18 cellular contexts compared by ENCODE assay signal in genomic region chr16:12737563-12737962, GRCh38.
DNase-seq lines count a peak whose midpoint lies in the region; ATAC-seq, FAIRE-seq and TF ChIP-seq lines count a peak whose summit lies in the region.
"Had no signal": no experiment of that assay in that cellular context is flagged by ENCODE, and none has a peak within 500 bp of the region (broad histone marks: within the 10 kb centered on the region; RNA-seq: fewer than 3 reads in every experiment).

No MANE protein-coding gene starts in this region.

- no peak overlapping the region for H2BK20ac ChIP-seq in H1 (ENCODE audit: low read length)

- H3K56ac ChIP-seq in H1 (replicated peaks; ENCODE audit: insufficient read length, low read depth, low read length) = no peak overlapping the region

- H3K4ac ChIP-seq in H1 (replicated peaks; ENCODE audit: insufficient read length, low read depth, low read length) = no peak overlapping the region

- H2BK120ac ChIP-seq in H1 (replicated peaks; ENCODE audit: low read depth, low read length) = no peak overlapping the region

- H3K9me3 Mint-ChIP-seq in activated CD8-positive, alpha-beta memory T cell treated with anti-CD3 and anti-CD28 coated beads, Interleukin-2, amount 10 ng/mL, durations not matched to agents 7 days and 5 days (ENCODE audit: low read depth) = peaks cover 23% of the 10 kb centered on the region

- H2BK15ac ChIP-seq in H1 (ENCODE audit: low read length) = no peak overlapping the region

- peak; percentile 13 for DNase-seq in activated CD8-positive, alpha-beta memory T cell treated with anti-CD3 and anti-CD28 coated beads, Interleukin-2, amount 50 U/mL, for 48 hours
- no peak for DNase-seq in activated CD8-positive, alpha-beta memory T cell treated with anti-CD3 and anti-CD28 coated beads, Interleukin-2, amount 10 ng/mL, durations not matched to agents 7 days and 5 days
- DNase-seq in H1 (ENCODE audit: low read depth in 1 of 2, low spot score in 2 of 2) (no peak), mesenteric fat pad (ENCODE audit: low spot score) (peak; percentile 55), activated gamma-delta T cell (lab: John Stamatoyannopoulos, UW) (no peak)
- DNase-seq: C1 segment of cervical spinal cord; Calu3; CD4-positive, alpha-beta memory T cell; COR-L47; DMS53; DND-41; HFFc6 had no signal

- no peaks in the 10 kb centered on the region for H3K27me3 Mint-ChIP-seq in activated CD8-positive, alpha-beta memory T cell treated with anti-CD3 and anti-CD28 coated beads, Interleukin-2, amount 10 ng/mL, durations not matched to agents 7 days and 5 days
- H3K27me3 Mint-ChIP-seq: CD4-positive, alpha-beta memory T cell had no signal

- no peak overlapping the region for H3K14ac ChIP-seq in H1 (ENCODE audit: insufficient read length)

- no peak overlapping the region for H3K4me3 ChIP-seq in H1 (ENCODE audit: extremely low read depth in 1 of 4, insufficient read depth in 2 of 4, low read depth in 3 of 4, low read length in 4 of 4)
- H3K4me3 ChIP-seq: GM23338, HAP-1 had no signal

- H3K27me3 ChIP-seq in H1 (replicated peaks in 1 of 4; ENCODE audit: control insufficient read depth in 3 of 4, extremely low read depth in 1 of 4, insufficient read depth in 3 of 4, low read length in 3 of 4) = no peaks in the 10 kb centered on the region

- POLR2A ChIA-PET in H1 (lab: Charles Lee; ENCODE audit: partially characterized antibody) = no interaction called here

- H3K9me3 ChIP-seq in H1 (ENCODE audit: insufficient read depth in 2 of 2, low read depth in 1 of 2, low read length in 1 of 2) = peaks cover 2 to 9% of the 10 kb centered on the region in 2 experiments; a peak in 1 of 4 replicates
- H3K9me3 ChIP-seq: HAP-1 had no signal

- H4K20me1 ChIP-seq in H1 (replicated peaks in 1 of 2; ENCODE audit: control insufficient read depth in 1 of 2, insufficient read depth in 2 of 2, low read length in 2 of 2) = peaks cover 0 to under 1% of the 10 kb centered on the region in 2 experiments

- H4K91ac ChIP-seq in H1 (replicated peaks; ENCODE audit: insufficient read length, low read length) = no peak overlapping the region

- no peak for TF ChIP-seq EP300 in H1 (IDR thresholded peaks at IDR 0.05; ENCODE audit: borderline replicate concordance in 1 of 2, low read depth in 2 of 2, low read length in 2 of 2)

- no peaks in the 10 kb centered on the region for H3K36me3 ChIP-seq in H1 (ENCODE audit: control insufficient read depth in 2 of 4, insufficient read depth in 4 of 4, low read length in 3 of 4)
- H3K36me3 ChIP-seq: HAP-1 had no signal

- no peak for TF ChIP-seq POLR2A in H1 (IDR thresholded peaks at IDR 0.05; ENCODE audit: control extremely low read depth in 1 of 2, low read depth in 2 of 2, low read length in 2 of 2)

- no peak for ATAC-seq in activated CD8-positive, alpha-beta memory T cell treated with anti-CD3 and anti-CD28 coated beads, Interleukin-2, amount 10 ng/mL, durations not matched to agents 7 days and 5 days
- no peak for ATAC-seq in GM21786 (IDR thresholded peaks at IDR 0.05; ENCODE audit: unreplicated experiment)
- ATAC-seq: GM23338 had no signal

- H3K9ac ChIP-seq in H1 (replicated peaks in 1 of 4; ENCODE audit: extremely low read depth in 1 of 4, low read depth in 3 of 4, low read length in 3 of 4) = no peak overlapping the region

- H2AK5ac ChIP-seq in H1 (ENCODE audit: low read depth, low read length) = no peak overlapping the region

- WGBS in H1 (ENCODE audit: extremely low coverage in 1 of 2, insufficient coverage in 1 of 2, insufficient read length in 1 of 2, insufficient replicate concordance in 2 of 2, low coverage in 1 of 2, low lambda C conversion rate in 2 of 2, missing lambda C conversion rate in 1 of 2), 2 experiments = 90% methylated on average over 6 of the region's 6 CpGs; no CpG with 5 or more reads in 1 of the 2 experiments

- no peaks in the 10 kb centered on the region for H3K79me2 ChIP-seq in H1 (ENCODE audit: control insufficient read depth in 1 of 2, insufficient read depth in 2 of 2, low read length in 2 of 2)

- H4K5ac ChIP-seq in H1 (ENCODE audit: insufficient read length, low read depth, low read length) = no peak overlapping the region

- no peak overlapping the region for H3K4me3 Mint-ChIP-seq in activated CD8-positive, alpha-beta memory T cell treated with anti-CD3 and anti-CD28 coated beads, Interleukin-2, amount 10 ng/mL, durations not matched to agents 7 days and 5 days
- H3K4me3 Mint-ChIP-seq: CD4-positive, alpha-beta memory T cell; GM23338; HFFc6 had no signal

- no peak for TF ChIP-seq CTCF in H1 (IDR thresholded peaks at IDR 0.05; ENCODE audit: control extremely low read depth in 1 of 3, insufficient read depth in 1 of 3, low read depth in 1 of 3, low read length in 3 of 3)

- H3K27ac ChIP-seq in H1 (ENCODE audit: low read depth, low read length) = no peak overlapping the region

- peaks cover 54% of the 10 kb centered on the region for H3K36me3 Mint-ChIP-seq in activated CD8-positive, alpha-beta memory T cell treated with anti-CD3 and anti-CD28 coated beads, Interleukin-2, amount 10 ng/mL, durations not matched to agents 7 days and 5 days

- no peaks in the 10 kb centered on the region for H3K79me1 ChIP-seq in H1 (ENCODE audit: low read depth, low read length)

- no peak overlapping the region for H2BK12ac ChIP-seq in H1 (ENCODE audit: low read depth, low read length)

- no peak for FAIRE-seq in H1 (lab: Jason Lieb, UNC)
- FAIRE-seq: G401.6, GM12892, H54 had no signal

- H3K23me2 ChIP-seq in H1 (ENCODE audit: low read depth, low read length) = no peaks in the 10 kb centered on the region

- no peaks in the 10 kb centered on the region for H3K4me1 Mint-ChIP-seq in activated CD8-positive, alpha-beta memory T cell treated with anti-CD3 and anti-CD28 coated beads, Interleukin-2, amount 10 ng/mL, durations not matched to agents 7 days and 5 days
- H3K4me1 Mint-ChIP-seq: CD4-positive, alpha-beta memory T cell had no signal

- no peak overlapping the region for H3K23ac ChIP-seq in H1 (ENCODE audit: insufficient read length)

- H3K4me1 ChIP-seq in H1 (replicated peaks in 1 of 4; ENCODE audit: control insufficient read depth in 3 of 4, insufficient read depth in 4 of 4, low read length in 3 of 4) = no peaks in the 10 kb centered on the region
- H3K4me1 ChIP-seq: HAP-1 had no signal

- peak overlapping the region; percentile 82; the same call in 1 of the 2 replicates for H4K8ac ChIP-seq in H1 (ENCODE audit: extremely low read depth, insufficient read depth, low read length)

- no peak overlapping the region for H3K18ac ChIP-seq in H1 (ENCODE audit: extremely low read depth, low read length)

- H3K27ac Mint-ChIP-seq in activated CD8-positive, alpha-beta memory T cell treated with anti-CD3 and anti-CD28 coated beads, Interleukin-2, amount 10 ng/mL, durations not matched to agents 7 days and 5 days = no peak overlapping the region
- H3K27ac Mint-ChIP-seq: CD4-positive, alpha-beta memory T cell; GM23338; HFFc6 had no signal

- H3K4me2 ChIP-seq in H1 (ENCODE audit: insufficient read depth in 1 of 2, low read depth in 2 of 2, low read length in 2 of 2) = no peak overlapping the region
- H3K4me2 ChIP-seq: GM23338 had no signal

- no peak overlapping the region for H2BK5ac ChIP-seq in H1 (ENCODE audit: low read depth, low read length)

- CTCF ChIA-PET in activated CD8-positive, alpha-beta memory T cell treated with anti-CD3 and anti-CD28 coated beads, Interleukin-2, amount 10 ng/mL, durations not matched to agents 7 days and 5 days (lab: Charles Lee) = no interaction called here
- CTCF ChIA-PET in H1 (lab: Charles Lee; ENCODE audit: partially characterized antibody) = interaction anchor here (0.5 kb wide), 2 partner anchors 143 to 1597 kb away, joined by 3 read pairs; no protein-coding TSS in a partner anchor

- no peak overlapping the region for H2AFZ ChIP-seq in H1 (ENCODE audit: low read length)
- H2AFZ ChIP-seq: GM23338 had no signal

- TF ChIP-seq RAD21 in H1 (IDR thresholded peaks at IDR 0.05 in 1 of 2, conservative IDR thresholded peaks at IDR 0.05 in 1 of 2; ENCODE audit: low read depth in 2 of 2, low read length in 2 of 2) = no peak

TF ChIP-seq in H1, 55 proteins besides CTCF, POLR2A, EP300 and RAD21:
- no peak for TF ChIP-seq NANOG (IDR thresholded peaks at IDR 0.05; ENCODE audit: insufficient read depth, low read depth, low read length, poor library complexity, severe bottlenecking)
- TF ChIP-seq CBX5 (IDR thresholded peaks at IDR 0.05; ENCODE audit: low read depth, low read length) = no peak
- TF ChIP-seq SIRT6 (IDR thresholded peaks at IDR 0.05; ENCODE audit: low read length) = no peak
- TF ChIP-seq FOSL1 (IDR thresholded peaks at IDR 0.05; ENCODE audit: insufficient read depth, low read depth, low read length) = no peak

Comparison
In these comparisons a context has a peak if more than half of its experiments do, and no peak if none do; other contexts are left out.
1. DNase-seq: peak in activated CD8-positive, alpha-beta memory T cell treated with anti-CD3 and anti-CD28 coated beads, Interleukin-2, amount 50 U/mL, for 48 hours (single experiment) and mesenteric fat pad (single experiment); none in activated CD8-positive, alpha-beta memory T cell treated with anti-CD3 and anti-CD28 coated beads, Interleukin-2, amount 10 ng/mL, durations not matched to agents 7 days and 5 days (single experiment), H1 (0 of 2) and activated gamma-delta T cell (single experiment).